Comparison of ENCODE assay signal across 16 cellular contexts in genomic region chr1:198775606-198776005, GRCh38.
A peak's percentile ranks its signal among the peaks of the same experiment; 100 is the strongest.
DNase-seq lines count a peak whose midpoint lies in the region; ATAC-seq and TF ChIP-seq lines count a peak whose summit lies in the region.
"Had no signal": no experiment of that assay in that cellular context is flagged by ENCODE, and none has a peak within 500 bp of the region (broad histone marks: within the 10 kb centered on the region; RNA-seq: fewer than 3 reads in every experiment).

No MANE protein-coding gene starts in this region.

- H3K27ac ChIP-seq in HEK293 (ENCODE audit: extremely low read depth, low read depth, low read length) (no peak overlapping the region), SJSA1 (peak overlapping the region; percentile 89), ovary (no peak overlapping the region)

- TF ChIP-seq CTCF in HEK293 (tag by site-specific recombination; IDR thresholded peaks at IDR 0.05), result no peak
- no peak for TF ChIP-seq CTCF in fibroblast of mammary gland (conservative IDR thresholded peaks at IDR 0.05; ENCODE audit: control insufficient read depth, insufficient read depth, low read depth, low read length)
- TF ChIP-seq CTCF in ovary (IDR thresholded peaks at IDR 0.05), result no peak

- intact Hi-C loops in ovary (cut with DNase I), result no loop called here

- POLR2A ChIA-PET in HEK293 (lab: Yijun Ruan, JAX), result no interaction called here

- DNase-seq in SJSA1 (ENCODE audit: low read depth in 1 of 2, low spot score in 2 of 2), result no peak
- peak; percentile 72 for DNase-seq in fibroblast of mammary gland (ENCODE audit: low read depth)
- DNase-seq in renal cortical epithelial cell (ENCODE audit: low read depth), result peak; percentile 28
- DNase-seq in ovary, result no peak
- DNase-seq in iPS-NIHi7 (ENCODE audit: extremely low spot score), result no peak
- DNase-seq in superior temporal gyrus (ENCODE audit: extremely low spot score), result no peak
- DNase-seq: CD4-positive, CD25-positive, alpha-beta regulatory T cell; effector CD4-positive, alpha-beta T cell; H7; hypothalamus; NCI-H2029 treated with DMSO at 0.1 percent for 48 hours; stimulated activated CD4-positive, alpha-beta T cell treated with anti-CD3 and anti-CD28 coated beads, Interleukin-12 subunit alpha, Interleukin-12 subunit beta, amount 100 ng/mL, for 4 hours had no signal

- TF ChIP-seq POLR2A in ovary (IDR thresholded peaks at IDR 0.05), result no peak

- H3K36me3 ChIP-seq in HEK293 (ENCODE audit: control insufficient read depth in 2 of 2, insufficient read depth in 1 of 2, low read length in 2 of 2), result no peaks in the 10 kb centered on the region
- no peaks in the 10 kb centered on the region for H3K36me3 ChIP-seq in SJSA1
- H3K36me3 ChIP-seq in ovary, result no peaks in the 10 kb centered on the region

- CTCF ChIA-PET in HEK293 (lab: Yijun Ruan, JAX), result interaction anchor here (0.6 to 2.1 kb wide), 8 partner anchors 13 to 688 kb away, joined by 3 to 9 read pairs (median 4); no protein-coding TSS in a partner anchor

- no peak overlapping the region for H3K4me3 ChIP-seq in HEK293 (ENCODE audit: low read depth, low read length)
- H3K4me3 ChIP-seq in SJSA1, result no peak overlapping the region
- H3K4me3 ChIP-seq in fibroblast of mammary gland (ENCODE audit: control insufficient read depth, low read depth, low read length), result no peak overlapping the region
- H3K4me3 ChIP-seq in ovary, result no peak overlapping the region

- H3K9me3 ChIP-seq in HEK293 (ENCODE audit: control insufficient read depth, insufficient read depth, low read depth, low read length) (no peaks in the 10 kb centered on the region), SJSA1 (replicated peaks) (no peaks in the 10 kb centered on the region), ovary (no peaks in the 10 kb centered on the region)

- WGBS in ovary, 3 donors, result 83 to 88% (median 85%) methylated on average over 6 of the region's 6 CpGs

- H3K4me1 ChIP-seq in HEK293 (ENCODE audit: control insufficient read depth, insufficient read depth, low read length), result no peaks in the 10 kb centered on the region
- peaks cover 51% of the 10 kb centered on the region for H3K4me1 ChIP-seq in SJSA1 (replicated peaks)
- no peaks in the 10 kb centered on the region for H3K4me1 ChIP-seq in ovary (ENCODE audit: insufficient read depth)

- TF ChIP-seq EP300 in ovary (IDR thresholded peaks at IDR 0.05), result no peak

- ATAC-seq in HG03521 (IDR thresholded peaks at IDR 0.05; ENCODE audit: unreplicated experiment), result no peak
- ATAC-seq: activated naive CD4-positive, alpha-beta T cell treated with anti-CD3 and anti-CD28 coated beads, Interleukin-2, amount 50 U/mL, for 72 hours; Panc1 had no signal

- H3K27me3 ChIP-seq in SJSA1 (replicated peaks), result no peaks in the 10 kb centered on the region
- no peaks in the 10 kb centered on the region for H3K27me3 ChIP-seq in ovary

TF ChIP-seq in HEK293, 187 proteins besides CTCF, POLR2A, EP300 and RAD21:
- TF ChIP-seq ZNF404 (tag by site-specific recombination; IDR thresholded peaks at IDR 0.05), result no peak
- TF ChIP-seq FEZF1 (tag by site-specific recombination; IDR thresholded peaks at IDR 0.05), result peak; percentile 80
TF ChIP-seq in HEK293: peak in this region for 1.

Comparison
In these comparisons a context has a peak if more than half of its experiments do, and no peak if none do; other contexts are left out.
1. DNase-seq: peak in fibroblast of mammary gland (single experiment) and renal cortical epithelial cell (single experiment); none in SJSA1 (0 of 2), ovary (0 of 5), iPS-NIHi7 (single experiment) and superior temporal gyrus (single experiment).